Comparison of ENCODE assay signal across 11 cellular contexts in the genomic region with DNA sequence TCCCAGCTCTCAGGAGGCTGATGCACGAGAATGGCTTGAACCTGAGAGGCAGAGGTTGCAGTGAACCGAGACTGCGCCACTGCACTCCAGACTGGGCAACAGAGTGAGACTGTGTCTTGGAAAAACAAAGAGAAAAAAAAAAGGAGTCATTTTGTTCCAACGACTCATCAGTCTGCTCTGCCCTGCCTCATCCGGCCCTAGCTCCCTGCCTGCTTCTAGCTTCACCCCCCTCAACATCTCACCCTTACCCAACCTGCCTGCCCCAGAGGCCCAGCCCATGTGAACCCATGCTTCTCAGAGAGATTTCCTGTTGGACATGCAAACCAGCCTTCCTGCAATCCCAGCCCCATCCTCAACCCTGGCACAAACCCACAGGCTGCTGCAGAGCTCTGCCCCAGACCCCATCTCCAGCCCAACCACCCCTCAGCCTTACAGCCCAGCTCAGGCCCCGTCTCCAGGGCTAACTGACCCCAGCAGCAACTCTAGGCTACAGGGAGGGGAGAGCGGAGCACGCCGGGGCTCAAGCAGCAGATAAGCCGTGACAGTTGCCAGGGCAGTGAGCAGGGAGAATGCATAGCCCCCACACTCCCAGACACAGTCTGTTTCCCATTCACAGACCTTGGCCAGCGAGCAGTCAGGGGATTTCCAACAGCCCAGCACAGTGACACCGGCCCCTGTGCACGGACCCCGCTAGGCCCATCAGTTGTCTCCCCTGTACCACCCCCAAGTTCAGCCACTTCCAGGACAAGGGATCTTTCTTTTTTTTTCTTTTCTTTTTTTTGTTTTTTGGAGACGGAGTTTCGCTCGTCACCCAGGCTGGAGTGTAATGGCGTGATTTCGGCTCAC.
DNase-seq lines count a peak whose midpoint lies in the region; ATAC-seq, FAIRE-seq and TF ChIP-seq lines count a peak whose summit lies in the region.
"Had no signal": no experiment of that assay in that cellular context is flagged by ENCODE, and none has a peak within 500 bp of the region (broad histone marks: within the 10 kb centered on the region; RNA-seq: fewer than 3 reads in every experiment).

No MANE protein-coding gene starts in this region.

- H3K27me3 Mint-ChIP-seq in progenitor cell of endocrine pancreas = no peaks in the 10 kb centered on the region
- no peaks in the 10 kb centered on the region for H3K27me3 Mint-ChIP-seq in naive thymus-derived CD4-positive, alpha-beta T cell
- H3K27me3 Mint-ChIP-seq: dendritic cell treated with granulocyte-macrophage colony-stimulating factor and Interleukin-4, amounts not matched to agents 40 ng/mL and 50 ng/mL, for 4 days had no signal

- no peak for ATAC-seq in HG03520 (IDR thresholded peaks at IDR 0.05; ENCODE audit: unreplicated experiment)
- no peak for ATAC-seq in naive thymus-derived CD4-positive, alpha-beta T cell

- POLR2A ChIA-PET in naive thymus-derived CD4-positive, alpha-beta T cell (lab: Charles Lee) = no interaction called here

- CTCF ChIA-PET in naive thymus-derived CD4-positive, alpha-beta T cell (lab: Charles Lee) = no interaction called here

- H3K4me3 ChIP-seq in epithelial cell of proximal tubule (ENCODE audit: low read depth, low read length) = no peak overlapping the region
- no peak overlapping the region for H3K4me3 ChIP-seq in naive thymus-derived CD4-positive, alpha-beta T cell (ENCODE audit: low read length)

- no peaks in the 10 kb centered on the region for H3K9me3 ChIP-seq in naive thymus-derived CD4-positive, alpha-beta T cell (ENCODE audit: control insufficient read depth in 2 of 3, low read length in 3 of 3)

- peak overlapping the region; percentile 53 for H3K27ac Mint-ChIP-seq in progenitor cell of endocrine pancreas
- peak overlapping the region in 2 of 9 donors; percentile 36 to 62 for H3K27ac Mint-ChIP-seq in naive thymus-derived CD4-positive, alpha-beta T cell
- H3K27ac Mint-ChIP-seq: dendritic cell treated with granulocyte-macrophage colony-stimulating factor and Interleukin-4, amounts not matched to agents 40 ng/mL and 50 ng/mL, for 4 days had no signal

- no peaks in the 10 kb centered on the region for H3K27me3 ChIP-seq in naive thymus-derived CD4-positive, alpha-beta T cell (ENCODE audit: control insufficient read depth in 2 of 2, insufficient read depth in 2 of 2, low read length in 2 of 2)

- H3K4me3 Mint-ChIP-seq in progenitor cell of endocrine pancreas (ENCODE audit: low read depth) = no peak overlapping the region
- H3K4me3 Mint-ChIP-seq in naive thymus-derived CD4-positive, alpha-beta T cell = no peak overlapping the region
- H3K4me3 Mint-ChIP-seq: dendritic cell treated with granulocyte-macrophage colony-stimulating factor and Interleukin-4, amounts not matched to agents 40 ng/mL and 50 ng/mL, for 4 days had no signal

- H3K9me3 Mint-ChIP-seq in progenitor cell of endocrine pancreas (ENCODE audit: low read depth) = no peaks in the 10 kb centered on the region
- no peaks in the 10 kb centered on the region for H3K9me3 Mint-ChIP-seq in naive thymus-derived CD4-positive, alpha-beta T cell
- H3K9me3 Mint-ChIP-seq: dendritic cell treated with granulocyte-macrophage colony-stimulating factor and Interleukin-4, amounts not matched to agents 40 ng/mL and 50 ng/mL, for 4 days had no signal

- peak; percentile 40 for DNase-seq in H54 (ENCODE audit: insufficient read length, low spot score)
- DNase-seq in RPMI7951 (ENCODE audit: low read depth) = peak; percentile 25
- peak; percentile 16 for DNase-seq in epithelial cell of proximal tubule (ENCODE audit: low read depth)
- no peak for DNase-seq in progenitor cell of endocrine pancreas (ENCODE audit: low spot score, unreplicated experiment)
- no peak for DNase-seq in NCI-H2081 (lab: John Stamatoyannopoulos, UW)
- no peak for DNase-seq in naive thymus-derived CD4-positive, alpha-beta T cell
- DNase-seq: NCI-H2171 treated with DMSO at 0.1 percent for 48 hours, SW 1271 had no signal

- H3K36me3 Mint-ChIP-seq in progenitor cell of endocrine pancreas (ENCODE audit: insufficient read depth) = peaks cover 8% of the 10 kb centered on the region
- peaks cover 0 to 12% (median 3%) of the 10 kb centered on the region in 5 donors for H3K36me3 Mint-ChIP-seq in naive thymus-derived CD4-positive, alpha-beta T cell

- no peak overlapping the region for H3K27ac ChIP-seq in naive thymus-derived CD4-positive, alpha-beta T cell (ENCODE audit: low read depth, low read length)
- H3K27ac ChIP-seq: parathyroid adenoma had no signal

- no peak for TF ChIP-seq CTCF in epithelial cell of proximal tubule (conservative IDR thresholded peaks at IDR 0.05; ENCODE audit: low read depth, low read length)
- TF ChIP-seq CTCF in progenitor cell of endocrine pancreas (IDR thresholded peaks at IDR 0.05; ENCODE audit: unreplicated experiment) = no peak

- FAIRE-seq in H54 (lab: Jason Lieb, UNC) = no peak

- H3K4me1 ChIP-seq in naive thymus-derived CD4-positive, alpha-beta T cell (ENCODE audit: control insufficient read depth in 2 of 2, insufficient read depth in 2 of 2, low read length in 2 of 2) = no peaks in the 10 kb centered on the region
- H3K4me1 ChIP-seq: parathyroid adenoma had no signal

- H3K4me1 Mint-ChIP-seq in progenitor cell of endocrine pancreas (ENCODE audit: low read depth) = peaks cover 4% of the 10 kb centered on the region
- H3K4me1 Mint-ChIP-seq in naive thymus-derived CD4-positive, alpha-beta T cell = peaks cover 0 to 8% (median 0%) of the 10 kb centered on the region in 7 donors

- H3K36me3 ChIP-seq in naive thymus-derived CD4-positive, alpha-beta T cell (ENCODE audit: control insufficient read depth in 2 of 3, insufficient read depth in 3 of 3, low read length in 3 of 3) = peaks cover 0 to 21% (median 3%) of the 10 kb centered on the region in 3 experiments

- intact Hi-C loops in naive thymus-derived CD4-positive, alpha-beta T cell (cut with micrococcal nuclease) = no loop called here

- TF ChIP-seq POLR2A in H54 (IDR thresholded peaks at IDR 0.05; ENCODE audit: low read depth, low read length) = no peak

Comparison
In these comparisons a context has a peak if more than half of its experiments do, and no peak if none do; other contexts are left out.
1. DNase-seq: peak in H54 (single experiment), RPMI7951 (single experiment) and epithelial cell of proximal tubule (single experiment); none in progenitor cell of endocrine pancreas (single experiment), NCI-H2081 (0 of 2) and naive thymus-derived CD4-positive, alpha-beta T cell (0 of 9).